In the genomic region with DNA sequence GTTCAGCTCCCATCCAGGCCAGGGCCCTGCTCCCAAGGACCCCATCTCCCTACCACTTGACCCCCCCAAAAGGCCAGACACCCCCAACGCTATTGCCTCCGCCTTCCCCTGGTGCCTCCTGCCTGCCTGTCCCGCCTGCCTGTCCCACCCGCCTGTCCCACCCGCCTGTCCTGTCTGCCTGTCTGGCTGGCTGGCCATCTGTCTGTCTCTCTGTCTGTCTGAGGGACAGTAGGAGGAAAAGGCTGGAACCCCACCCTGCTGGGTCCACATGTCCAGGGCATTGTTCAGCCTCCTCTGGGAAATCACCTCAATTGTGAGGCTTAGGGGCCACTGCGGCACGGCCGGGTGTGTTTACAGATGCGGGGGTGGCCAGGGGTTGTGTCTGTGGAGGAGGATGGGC, we compare ENCODE assay signal across 1 cellular context.
TF ChIP-seq lines count a peak whose summit lies in the region.

No MANE protein-coding gene starts in this region.

TF ChIP-seq in GM23338, 12 proteins besides CTCF, POLR2A, EP300 and RAD21 (continued from another document):
- TF ChIP-seq ZNF462 (CRISPR knock-in tag; IDR thresholded peaks at IDR 0.05) (no peak), ZNF114 (CRISPR knock-in tag; IDR thresholded peaks at IDR 0.05) (no peak), CREB1 (CRISPR knock-in tag; IDR thresholded peaks at IDR 0.05; ENCODE audit: low read depth) (no peak), REST (IDR thresholded peaks at IDR 0.05; ENCODE audit: unreplicated experiment) (no peak), POLR2AphosphoS5 (IDR thresholded peaks at IDR 0.05; ENCODE audit: low read depth) (no peak), EZH2 (IDR thresholded peaks at IDR 0.05; ENCODE audit: low read depth, unreplicated experiment) (no peak)
TF ChIP-seq in GM23338: peak in this region for 0.
